ENCODE assay signal across 18 cellular contexts in the genomic region with DNA sequence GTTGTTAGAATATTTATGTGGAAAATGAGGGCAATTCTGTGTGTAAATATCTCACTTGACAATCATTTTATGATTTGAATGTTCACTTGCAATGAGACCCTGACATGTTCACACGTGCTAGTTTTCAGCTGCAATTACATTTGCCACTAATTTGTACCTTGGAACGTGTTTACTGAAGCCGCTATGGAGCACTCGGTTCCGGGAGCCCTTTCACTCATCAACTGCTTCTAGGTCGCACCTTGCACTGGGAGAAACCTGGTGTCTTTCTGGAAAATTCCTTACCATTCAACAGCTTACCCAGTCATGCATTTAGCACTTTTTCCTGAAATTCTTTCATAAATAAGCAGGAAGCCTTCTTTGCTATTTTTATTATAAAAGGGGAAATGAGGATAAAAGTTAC.
"Had no signal": no experiment of that assay in that cellular context is flagged by ENCODE, and none has a peak within 500 bp of the region (broad histone marks: within the 10 kb centered on the region; RNA-seq: fewer than 3 reads in every experiment).

No MANE protein-coding gene starts in this region.

- H3K27me3 ChIP-seq: body of pancreas, gastrocnemius medialis, sigmoid colon, suprapubic skin had no signal

- H3K4me1 ChIP-seq: body of pancreas, suprapubic skin had no signal

- H3K4me3 ChIP-seq: body of pancreas, gastrocnemius medialis, sigmoid colon, suprapubic skin had no signal

- H3K9me3 ChIP-seq: body of pancreas, gastrocnemius medialis, sigmoid colon, suprapubic skin had no signal

- H3K36me3 ChIP-seq: gastrocnemius medialis, sigmoid colon, suprapubic skin had no signal

- H3K27ac ChIP-seq: body of pancreas, epithelial cell of prostate, gastrocnemius medialis, sigmoid colon, suprapubic skin had no signal

- ATAC-seq: activated CD4-positive, CD25-positive, alpha-beta regulatory T cell treated with anti-CD3 and anti-CD28 coated beads, Interleukin-2, amount 50 U/mL, for 24 hours; activated CD8-positive, alpha-beta memory T cell treated with anti-CD3 and anti-CD28 coated beads, Interleukin-2, amount 10 ng/mL, durations not matched to agents 7 days and 5 days; activated naive CD4-positive, alpha-beta T cell treated with anti-CD3 and anti-CD28 coated beads, Interleukin-2, amount 50 U/mL, for 72 hours; body of pancreas; effector memory CD8-positive, alpha-beta T cell; gastrocnemius medialis; stimulated activated naive CD8-positive, alpha-beta T cell treated with anti-CD3 and anti-CD28 coated beads, Interleukin-15, Interleukin-2, amounts not matched to agents 100 U/mL and 50 U/mL, for 24 hours had no signal

- H3K27ac Mint-ChIP-seq: activated CD8-positive, alpha-beta memory T cell treated with anti-CD3 and anti-CD28 coated beads, Interleukin-2, amount 10 ng/mL, durations not matched to agents 7 days and 5 days; activated naive CD4-positive, alpha-beta T cell treated with anti-CD3 and anti-CD28 coated beads, Interleukin-2, amount 50 U/mL, for 72 hours; activated T-cell treated with anti-CD3 and anti-CD28 coated beads, Interleukin-2, amount 50 U/mL, for 24 hours; effector memory CD8-positive, alpha-beta T cell had no signal

- H3K4me3 Mint-ChIP-seq: activated CD8-positive, alpha-beta memory T cell treated with anti-CD3 and anti-CD28 coated beads, Interleukin-2, amount 10 ng/mL, durations not matched to agents 7 days and 5 days; activated T-cell treated with anti-CD3 and anti-CD28 coated beads, Interleukin-2, amount 50 U/mL, for 24 hours; central memory CD8-positive, alpha-beta T cell; effector memory CD8-positive, alpha-beta T cell had no signal

- H3K36me3 Mint-ChIP-seq: activated CD8-positive, alpha-beta memory T cell treated with anti-CD3 and anti-CD28 coated beads, Interleukin-2, amount 10 ng/mL, durations not matched to agents 7 days and 5 days; activated naive CD4-positive, alpha-beta T cell treated with anti-CD3 and anti-CD28 coated beads, Interleukin-2, amount 50 U/mL, for 72 hours had no signal

- H3K9me3 Mint-ChIP-seq: activated naive CD4-positive, alpha-beta T cell treated with anti-CD3 and anti-CD28 coated beads, Interleukin-2, amount 50 U/mL, for 72 hours; activated T-cell treated with anti-CD3 and anti-CD28 coated beads, Interleukin-2, amount 50 U/mL, for 24 hours; central memory CD8-positive, alpha-beta T cell; effector memory CD8-positive, alpha-beta T cell had no signal

- DNase-seq: activated CD4-positive, alpha-beta T cell treated with anti-CD3 and anti-CD28 coated beads, Interleukin-2, amount 50 U/mL, for 48 hours; activated CD8-positive, alpha-beta memory T cell treated with anti-CD3 and anti-CD28 coated beads, Interleukin-2, amount 10 ng/mL, durations not matched to agents 7 days and 5 days; activated effector memory CD4-positive, alpha-beta T cell treated with anti-CD3 and anti-CD28 coated beads, Interleukin-2, amount 50 U/mL, for 16 hours; activated T-cell treated with anti-CD3 and anti-CD28 coated beads, Interleukin-2, amount 50 U/mL, for 24 hours; amniotic stem cell; body of pancreas; effector memory CD8-positive, alpha-beta T cell; gastrocnemius medialis; sigmoid colon; stimulated activated CD4-positive, alpha-beta T cell treated with anti-CD3 and anti-CD28 coated beads, Interleukin-12 subunit alpha, Interleukin-12 subunit beta, amount 100 ng/mL, for 4 hours; stimulated activated CD4-positive, alpha-beta T cell treated with anti-CD3 and anti-CD28 coated beads, Interleukin-4, amount 100 ng/mL, for 1 hour; stimulated activated CD8-positive, alpha-beta memory T cell treated with anti-CD3 and anti-CD28 coated beads, Interleukin-4, amount 100 ng/mL, for 48 hours; stimulated activated naive CD8-positive, alpha-beta T cell treated with anti-CD3 and anti-CD28 coated beads, Interleukin-15, Interleukin-2, amounts not matched to agents 100 U/mL and 50 U/mL, for 24 hours had no signal

- H3K27me3 Mint-ChIP-seq: activated T-cell treated with anti-CD3 and anti-CD28 coated beads, Interleukin-2, amount 50 U/mL, for 24 hours; central memory CD8-positive, alpha-beta T cell; effector memory CD8-positive, alpha-beta T cell had no signal
